ENCODE assay signal across 12 cellular contexts in genomic region chr9:37859043-37859442, GRCh38. TPM values are rescaled to one million over a fixed set of nuclear protein-coding genes. Genes with fewer than 3 reads are reported as not detected.
DNase-seq lines count a peak whose midpoint lies in the region; ATAC-seq, FAIRE-seq and TF ChIP-seq lines count a peak whose summit lies in the region.
"Had no signal": no experiment of that assay in that cellular context is flagged by ENCODE, and none has a peak within 500 bp of the region (broad histone marks: within the 10 kb centered on the region; RNA-seq: fewer than 3 reads in every experiment).

No MANE protein-coding gene starts in this region.

- TF ChIP-seq CTCF in BJ (IDR thresholded peaks at IDR 0.05; ENCODE audit: insufficient read depth, low read depth, low read length) = peak; percentile 22; the same call in 1 of the 2 replicates
- no peak for TF ChIP-seq CTCF in mucosa of descending colon (IDR thresholded peaks at IDR 0.05)

- no peak overlapping the region for H3K4me3 ChIP-seq in BJ (ENCODE audit: low read depth, low read length)
- H3K4me3 ChIP-seq in Jurkat, Clone E6-1 (ENCODE audit: low read length) = no peak overlapping the region
- H3K4me3 ChIP-seq in mucosa of descending colon = no peak overlapping the region

- CTCF ChIA-PET in BJ (lab: Yijun Ruan, JAX) = interaction anchor here (0.6 to 1.4 kb wide), 8 partner anchors 12 to 531 kb away, joined by 3 read pairs; no protein-coding TSS in a partner anchor

- peak; percentile 63 for FAIRE-seq in TTC549 (lab: Jason Lieb, UNC)
- FAIRE-seq: small intestine had no signal

- POLR2A ChIA-PET in BJ (lab: Charles Lee) = no interaction called here

- H3K36me3 ChIP-seq in BJ (ENCODE audit: control insufficient read depth, insufficient read depth, low read length) = peaks cover 15% of the 10 kb centered on the region
- H3K36me3 ChIP-seq in mucosa of descending colon (ENCODE audit: low read depth) = no peaks in the 10 kb centered on the region

- no peak for DNase-seq in BJ (ENCODE audit: low read depth)
- peak; percentile 5 for DNase-seq in Jurkat, Clone E6-1 (ENCODE audit: low read depth, low spot score)
- DNase-seq in iPS-NIHi7 (ENCODE audit: extremely low spot score) = peak; percentile 16
- DNase-seq in NCI-H748 (lab: John Stamatoyannopoulos, UW; ENCODE audit: unreplicated experiment) = no peak
- no peak for DNase-seq in DMS153 (lab: John Stamatoyannopoulos, UW)
- no peak for DNase-seq in mucosa of descending colon
- DNase-seq: activated T-cell treated with anti-CD3 and anti-CD28 coated beads, Interleukin-2, amount 50 U/mL, for 1 hour; central memory CD4-positive, alpha-beta T cell; NK-92 treated with Interleukin-12 subunit alpha and Interleukin-12 subunit beta, amount 100 ng/mL, for 24 hours; small intestine had no signal

- intact Hi-C loops in mucosa of descending colon (cut with DNase I, micrococcal nuclease) = no loop called here

- H3K27me3 ChIP-seq in BJ (ENCODE audit: control insufficient read depth, insufficient read depth, low read length) = no peaks in the 10 kb centered on the region

- no peak for ATAC-seq in mucosa of descending colon
- no peak for ATAC-seq in HG02981 (IDR thresholded peaks at IDR 0.05; ENCODE audit: unreplicated experiment)

- no peaks in the 10 kb centered on the region for H3K9me3 ChIP-seq in mucosa of descending colon

- no peaks in the 10 kb centered on the region for H3K4me1 ChIP-seq in mucosa of descending colon (ENCODE audit: low read depth)

RNA-seq across cellular contexts. Expression of gene SLC25A51, which starts 44.9 kb away (rescaled TPM):
- 15.6 and 24.4 TPM in 2 replicates for polyA plus RNA-seq in BJ (2011; rRNA removed)
- 38.2 and 51.5 TPM in 2 replicates for polyA minus RNA-seq in BJ (2011; rRNA and poly(A)+ RNA removed)
- 9.0 TPM for polyA plus RNA-seq in Jurkat, Clone E6-1 (2012; ENCODE audit: insufficient read depth, insufficient read length)
- total RNA-seq in mucosa of descending colon = 10 to 100 TPM; 20.6 to 32.2 (median 22.4) TPM

RNA-seq across cellular contexts. Expression of gene DCAF10, which starts 58.4 kb away (rescaled TPM):
- 22.0 and 25.2 TPM in 2 replicates for polyA plus RNA-seq in BJ (2011; rRNA removed)
- 25.0 and 35.5 TPM in 2 replicates for polyA minus RNA-seq in BJ (2011; rRNA and poly(A)+ RNA removed)
- polyA plus RNA-seq in Jurkat, Clone E6-1 (2012; ENCODE audit: insufficient read depth, insufficient read length) = 13.4 TPM
- total RNA-seq in mucosa of descending colon = 10 to 100 TPM; 18.5 to 37.8 (median 26.6) TPM

Comparison
In these comparisons a context has a peak if more than half of its experiments do, and no peak if none do; other contexts are left out.
1. DNase-seq: peak in Jurkat, Clone E6-1 (single experiment) and iPS-NIHi7 (single experiment); none in BJ (single experiment), NCI-H748 (single experiment), DMS153 (single experiment) and mucosa of descending colon (0 of 3).